ENCODE assay signal across 1 cellular context in the genomic region with DNA sequence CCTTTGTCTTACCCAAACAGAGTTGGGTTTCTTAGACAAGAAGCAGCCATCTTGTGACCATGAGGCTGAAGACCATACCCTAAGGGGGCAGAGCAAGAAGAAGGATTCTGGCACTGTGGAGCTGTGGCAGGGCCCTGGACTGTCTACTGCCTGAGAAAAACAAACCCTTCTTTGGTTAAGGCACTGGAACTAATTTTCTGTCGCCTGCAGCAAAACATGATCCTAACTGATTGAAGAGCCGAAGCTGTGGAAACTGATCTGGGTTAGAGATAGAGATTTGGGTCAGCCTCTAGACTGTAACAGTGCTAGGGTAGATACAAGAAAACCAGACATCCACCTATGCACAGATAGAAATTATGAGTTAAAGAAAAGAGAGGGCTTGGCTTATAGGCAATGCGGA.
TF ChIP-seq lines count a peak whose summit lies in the region.

No MANE protein-coding gene starts in this region.

TF ChIP-seq in GM23338, 12 proteins besides CTCF, POLR2A, EP300 and RAD21:
- TF ChIP-seq, protein P1, sequence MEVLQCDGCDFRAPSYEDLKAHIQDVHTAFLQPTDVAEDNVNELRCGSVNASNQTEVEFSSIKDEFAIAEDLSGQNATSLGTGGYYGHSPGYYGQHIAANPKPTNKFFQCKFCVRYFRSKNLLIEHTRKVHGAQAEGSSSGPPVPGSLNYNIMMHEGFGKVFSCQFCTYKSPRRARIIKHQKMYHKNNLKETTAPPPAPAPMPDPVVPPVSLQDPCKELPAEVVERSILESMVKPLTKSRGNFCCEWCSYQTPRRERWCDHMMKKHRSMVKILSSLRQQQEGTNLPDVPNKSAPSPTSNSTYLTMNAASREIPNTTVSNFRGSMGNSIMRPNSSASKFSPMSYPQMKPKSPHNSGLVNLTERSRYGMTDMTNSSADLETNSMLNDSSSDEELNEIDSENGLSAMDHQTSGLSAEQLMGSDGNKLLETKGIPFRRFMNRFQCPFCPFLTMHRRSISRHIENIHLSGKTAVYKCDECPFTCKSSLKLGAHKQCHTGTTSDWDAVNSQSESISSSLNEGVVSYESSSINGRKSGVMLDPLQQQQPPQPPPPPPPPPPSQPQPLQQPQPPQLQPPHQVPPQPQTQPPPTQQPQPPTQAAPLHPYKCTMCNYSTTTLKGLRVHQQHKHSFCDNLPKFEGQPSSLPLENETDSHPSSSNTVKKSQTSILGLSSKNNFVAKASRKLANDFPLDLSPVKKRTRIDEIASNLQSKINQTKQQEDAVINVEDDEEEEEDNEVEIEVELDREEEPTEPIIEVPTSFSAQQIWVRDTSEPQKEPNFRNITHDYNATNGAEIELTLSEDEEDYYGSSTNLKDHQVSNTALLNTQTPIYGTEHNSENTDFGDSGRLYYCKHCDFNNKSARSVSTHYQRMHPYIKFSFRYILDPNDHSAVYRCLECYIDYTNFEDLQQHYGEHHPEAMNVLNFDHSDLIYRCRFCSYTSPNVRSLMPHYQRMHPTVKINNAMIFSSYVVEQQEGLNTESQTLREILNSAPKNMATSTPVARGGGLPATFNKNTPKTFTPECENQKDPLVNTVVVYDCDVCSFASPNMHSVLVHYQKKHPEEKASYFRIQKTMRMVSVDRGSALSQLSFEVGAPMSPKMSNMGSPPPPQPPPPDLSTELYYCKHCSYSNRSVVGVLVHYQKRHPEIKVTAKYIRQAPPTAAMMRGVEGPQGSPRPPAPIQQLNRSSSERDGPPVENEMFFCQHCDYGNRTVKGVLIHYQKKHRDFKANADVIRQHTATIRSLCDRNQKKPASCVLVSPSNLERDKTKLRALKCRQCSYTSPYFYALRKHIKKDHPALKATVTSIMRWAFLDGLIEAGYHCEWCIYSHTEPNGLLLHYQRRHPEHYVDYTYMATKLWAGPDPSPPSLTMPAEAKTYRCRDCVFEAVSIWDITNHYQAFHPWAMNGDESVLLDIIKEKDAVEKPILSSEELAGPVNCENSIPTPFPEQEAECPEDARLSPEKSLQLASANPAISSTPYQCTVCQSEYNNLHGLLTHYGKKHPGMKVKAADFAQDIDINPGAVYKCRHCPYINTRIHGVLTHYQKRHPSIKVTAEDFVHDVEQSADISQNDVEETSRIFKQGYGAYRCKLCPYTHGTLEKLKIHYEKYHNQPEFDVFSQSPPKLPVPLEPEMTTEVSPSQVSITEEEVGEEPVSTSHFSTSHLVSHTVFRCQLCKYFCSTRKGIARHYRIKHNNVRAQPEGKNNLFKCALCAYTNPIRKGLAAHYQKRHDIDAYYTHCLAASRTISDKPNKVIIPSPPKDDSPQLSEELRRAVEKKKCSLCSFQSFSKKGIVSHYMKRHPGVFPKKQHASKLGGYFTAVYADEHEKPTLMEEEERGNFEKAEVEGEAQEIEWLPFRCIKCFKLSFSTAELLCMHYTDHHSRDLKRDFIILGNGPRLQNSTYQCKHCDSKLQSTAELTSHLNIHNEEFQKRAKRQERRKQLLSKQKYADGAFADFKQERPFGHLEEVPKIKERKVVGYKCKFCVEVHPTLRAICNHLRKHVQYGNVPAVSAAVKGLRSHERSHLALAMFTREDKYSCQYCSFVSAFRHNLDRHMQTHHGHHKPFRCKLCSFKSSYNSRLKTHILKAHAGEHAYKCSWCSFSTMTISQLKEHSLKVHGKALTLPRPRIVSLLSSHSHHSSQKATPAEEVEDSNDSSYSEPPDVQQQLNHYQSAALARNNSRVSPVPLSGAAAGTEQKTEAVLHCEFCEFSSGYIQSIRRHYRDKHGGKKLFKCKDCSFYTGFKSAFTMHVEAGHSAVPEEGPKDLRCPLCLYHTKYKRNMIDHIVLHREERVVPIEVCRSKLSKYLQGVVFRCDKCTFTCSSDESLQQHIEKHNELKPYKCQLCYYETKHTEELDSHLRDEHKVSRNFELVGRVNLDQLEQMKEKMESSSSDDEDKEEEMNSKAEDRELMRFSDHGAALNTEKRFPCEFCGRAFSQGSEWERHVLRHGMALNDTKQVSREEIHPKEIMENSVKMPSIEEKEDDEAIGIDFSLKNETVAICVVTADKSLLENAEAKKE (CRISPR knock-in tag; IDR thresholded peaks at IDR 0.05), result no peak
- no peak for TF ChIP-seq ZNF331 (CRISPR knock-in tag; IDR thresholded peaks at IDR 0.05; ENCODE audit: low read depth)
- TF ChIP-seq ETS1 (IDR thresholded peaks at IDR 0.05), result no peak
- TF ChIP-seq, protein P2, sequence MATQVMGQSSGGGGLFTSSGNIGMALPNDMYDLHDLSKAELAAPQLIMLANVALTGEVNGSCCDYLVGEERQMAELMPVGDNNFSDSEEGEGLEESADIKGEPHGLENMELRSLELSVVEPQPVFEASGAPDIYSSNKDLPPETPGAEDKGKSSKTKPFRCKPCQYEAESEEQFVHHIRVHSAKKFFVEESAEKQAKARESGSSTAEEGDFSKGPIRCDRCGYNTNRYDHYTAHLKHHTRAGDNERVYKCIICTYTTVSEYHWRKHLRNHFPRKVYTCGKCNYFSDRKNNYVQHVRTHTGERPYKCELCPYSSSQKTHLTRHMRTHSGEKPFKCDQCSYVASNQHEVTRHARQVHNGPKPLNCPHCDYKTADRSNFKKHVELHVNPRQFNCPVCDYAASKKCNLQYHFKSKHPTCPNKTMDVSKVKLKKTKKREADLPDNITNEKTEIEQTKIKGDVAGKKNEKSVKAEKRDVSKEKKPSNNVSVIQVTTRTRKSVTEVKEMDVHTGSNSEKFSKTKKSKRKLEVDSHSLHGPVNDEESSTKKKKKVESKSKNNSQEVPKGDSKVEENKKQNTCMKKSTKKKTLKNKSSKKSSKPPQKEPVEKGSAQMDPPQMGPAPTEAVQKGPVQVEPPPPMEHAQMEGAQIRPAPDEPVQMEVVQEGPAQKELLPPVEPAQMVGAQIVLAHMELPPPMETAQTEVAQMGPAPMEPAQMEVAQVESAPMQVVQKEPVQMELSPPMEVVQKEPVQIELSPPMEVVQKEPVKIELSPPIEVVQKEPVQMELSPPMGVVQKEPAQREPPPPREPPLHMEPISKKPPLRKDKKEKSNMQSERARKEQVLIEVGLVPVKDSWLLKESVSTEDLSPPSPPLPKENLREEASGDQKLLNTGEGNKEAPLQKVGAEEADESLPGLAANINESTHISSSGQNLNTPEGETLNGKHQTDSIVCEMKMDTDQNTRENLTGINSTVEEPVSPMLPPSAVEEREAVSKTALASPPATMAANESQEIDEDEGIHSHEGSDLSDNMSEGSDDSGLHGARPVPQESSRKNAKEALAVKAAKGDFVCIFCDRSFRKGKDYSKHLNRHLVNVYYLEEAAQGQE (IDR thresholded peaks at IDR 0.05; ENCODE audit: unreplicated experiment), result no peak
- no peak for TF ChIP-seq STAT1 (IDR thresholded peaks at IDR 0.05; ENCODE audit: unreplicated experiment)
TF ChIP-seq in GM23338: peak in this region for 0.
